ENCODE assay signal across 19 cellular contexts in genomic region chr6:90146024-90146423, GRCh38.
"Had no signal": no experiment of that assay in that cellular context is flagged by ENCODE, and none has a peak within 500 bp of the region (broad histone marks: within the 10 kb centered on the region; RNA-seq: fewer than 3 reads in every experiment).

No MANE protein-coding gene starts in this region.

- H3K27ac Mint-ChIP-seq: activated CD4-positive, alpha-beta memory T cell treated with anti-CD3 and anti-CD28 coated beads, Interleukin-2, amount 10 ng/mL, durations not matched to agents 7 days and 5 days; activated CD8-positive, alpha-beta memory T cell treated with anti-CD3 and anti-CD28 coated beads, Interleukin-2, amount 10 ng/mL, durations not matched to agents 7 days and 5 days; activated naive CD4-positive, alpha-beta T cell treated with anti-CD3 and anti-CD28 coated beads, Interleukin-2, amount 10 ng/mL, durations not matched to agents 7 days and 5 days; nephron; T-helper 1 cell treated with Interleukin-12 subunit alpha and Interleukin-12 subunit beta and Interleukin-4 antibody, amounts not matched to agents 30 μg/mL and 1 μg/mL, for 36 hours had no signal

- DNase-seq: activated CD4-positive, alpha-beta memory T cell treated with anti-CD3 and anti-CD28 coated beads, Interleukin-2, amount 10 ng/mL, durations not matched to agents 7 days and 5 days; activated CD4-positive, alpha-beta T cell treated with anti-CD3 and anti-CD28 coated beads, Interleukin-2, amount 10 ng/mL, durations not matched to agents 7 days and 5 days; activated CD8-positive, alpha-beta memory T cell treated with anti-CD3 and anti-CD28 coated beads, Interleukin-2, amount 10 ng/mL, durations not matched to agents 7 days and 5 days; activated effector memory CD4-positive, alpha-beta T cell treated with anti-CD3 and anti-CD28 coated beads, Interleukin-2, amount 50 U/mL, for 16 hours; activated naive CD4-positive, alpha-beta T cell treated with anti-CD3 and anti-CD28 coated beads, Interleukin-2, amount 10 ng/mL, durations not matched to agents 7 days and 5 days; central memory CD4-positive, alpha-beta T cell; islet precursor cell; left ventricle myocardium inferior; mammary epithelial cell; posterior cingulate gyrus; right cardiac atrium; spleen; SW 1271; T-helper 9 cell; tibial artery had no signal

- ATAC-seq: activated CD4-positive, CD25-positive, alpha-beta regulatory T cell treated with anti-CD3 and anti-CD28 coated beads, Interleukin-2, amount 50 U/mL, for 24 hours; activated CD8-positive, alpha-beta memory T cell treated with anti-CD3 and anti-CD28 coated beads, Interleukin-2, amount 10 ng/mL, durations not matched to agents 7 days and 5 days; gastroesophageal sphincter; right cardiac atrium had no signal

- H3K36me3 Mint-ChIP-seq: activated CD8-positive, alpha-beta memory T cell treated with anti-CD3 and anti-CD28 coated beads, Interleukin-2, amount 10 ng/mL, durations not matched to agents 7 days and 5 days had no signal

- H3K27me3 Mint-ChIP-seq: activated CD4-positive, alpha-beta T cell treated with anti-CD3 and anti-CD28 coated beads, Interleukin-2, amount 10 ng/mL, durations not matched to agents 7 days and 5 days; activated naive CD4-positive, alpha-beta T cell treated with anti-CD3 and anti-CD28 coated beads, Interleukin-2, amount 10 ng/mL, durations not matched to agents 7 days and 5 days had no signal

- H3K9me3 Mint-ChIP-seq: activated CD4-positive, alpha-beta memory T cell treated with anti-CD3 and anti-CD28 coated beads, Interleukin-2, amount 10 ng/mL, durations not matched to agents 7 days and 5 days; activated CD4-positive, alpha-beta T cell treated with anti-CD3 and anti-CD28 coated beads, Interleukin-2, amount 10 ng/mL, durations not matched to agents 7 days and 5 days; activated naive CD4-positive, alpha-beta T cell treated with anti-CD3 and anti-CD28 coated beads, Interleukin-2, amount 10 ng/mL, durations not matched to agents 7 days and 5 days; nephron had no signal

- H3K4me3 Mint-ChIP-seq: activated CD4-positive, alpha-beta memory T cell treated with anti-CD3 and anti-CD28 coated beads, Interleukin-2, amount 10 ng/mL, durations not matched to agents 7 days and 5 days; activated CD4-positive, alpha-beta T cell treated with anti-CD3 and anti-CD28 coated beads, Interleukin-2, amount 10 ng/mL, durations not matched to agents 7 days and 5 days; activated CD8-positive, alpha-beta memory T cell treated with anti-CD3 and anti-CD28 coated beads, Interleukin-2, amount 10 ng/mL, durations not matched to agents 7 days and 5 days; activated naive CD4-positive, alpha-beta T cell treated with anti-CD3 and anti-CD28 coated beads, Interleukin-2, amount 10 ng/mL, durations not matched to agents 7 days and 5 days; nephron; T-helper 1 cell treated with Interleukin-12 subunit alpha and Interleukin-12 subunit beta and Interleukin-4 antibody, amounts not matched to agents 30 μg/mL and 1 μg/mL, for 36 hours had no signal
